20 cellular contexts compared by ENCODE assay signal in genomic region chr2:42573256-42573655, GRCh38. TPM values are rescaled to one million over a fixed set of nuclear protein-coding genes. Genes with fewer than 3 reads are reported as not detected.
DNase-seq lines count a peak whose midpoint lies in the region; ATAC-seq, FAIRE-seq and TF ChIP-seq lines count a peak whose summit lies in the region.
"Had no signal": no experiment of that assay in that cellular context is flagged by ENCODE, and none has a peak within 500 bp of the region (broad histone marks: within the 10 kb centered on the region; RNA-seq: fewer than 3 reads in every experiment).

No MANE protein-coding gene starts in this region.

- H3K4me2 ChIP-seq in HepG2 (ENCODE audit: low read depth, low read length): 0 out of 2 replicates have a peak overlapping the region, but pooled peaks have one; percentile 0
- H3K4me2 ChIP-seq: A549 had no signal

- no peak for FAIRE-seq in HepG2 (lab: Jason Lieb, UNC)
- FAIRE-seq: A549, D721Med, GM12892, H1 had no signal

- CTCF ChIA-PET in HepG2 (lab: Yijun Ruan, JAX; ENCODE audit: low intra/inter-chr PET ratio, low total read pairs): no interaction called here

- TF ChIP-seq POLR2A in HepG2 (IDR thresholded peaks at IDR 0.05; ENCODE audit: insufficient read depth in 1 of 2, low read depth in 2 of 2, low read length in 2 of 2) (no peak), right lobe of liver (IDR thresholded peaks at IDR 0.05) (no peak), adrenal gland (IDR thresholded peaks at IDR 0.05) (no peak)

- TF ChIP-seq CTCF in HepG2 (CRISPR knock-in tag; IDR thresholded peaks at IDR 0.05) (no peak), right lobe of liver (IDR thresholded peaks at IDR 0.05) (no peak), adrenal gland (IDR thresholded peaks at IDR 0.05) (no peak)

- peak overlapping the region in 5 of 10 donors; percentile 25 to 51 (median 43) for H3K27ac Mint-ChIP-seq in naive thymus-derived CD8-positive, alpha-beta T cell
- H3K27ac Mint-ChIP-seq: CD8-positive, alpha-beta T cell; HFFc6 had no signal

- POLR2A ChIA-PET in HepG2 (lab: Yijun Ruan, JAX): interaction anchor here (0.9 kb wide), 1 partner anchor 42 kb away, joined by 3 read pairs; no protein-coding TSS in a partner anchor
- POLR2A ChIA-PET in naive thymus-derived CD8-positive, alpha-beta T cell (lab: Charles Lee): interaction anchor here (0.6 kb wide), 1 partner anchor 13 kb away, joined by 7 read pairs; no protein-coding TSS in a partner anchor

- H3K9me3 Mint-ChIP-seq in naive thymus-derived CD8-positive, alpha-beta T cell: no peaks in the 10 kb centered on the region
- H3K9me3 Mint-ChIP-seq: CD8-positive, alpha-beta T cell; HFFc6 had no signal

- peaks cover 38% of the 10 kb centered on the region for H3K79me2 ChIP-seq in HepG2 (ENCODE audit: insufficient read depth, low read length)

- 87% methylated on average over 2 of the region's 2 CpGs for WGBS in HepG2 (ENCODE audit: low lambda C conversion rate)
- WGBS in right lobe of liver (ENCODE audit: insufficient coverage, low coverage, low lambda C conversion rate, missing lambda C conversion rate): 89% methylated on average over 1 of the region's 2 CpGs
- 89 to 98% (median 95%) methylated on average over 2 of the region's 2 CpGs for WGBS in adrenal gland, 4 donors

- H3K27me3 Mint-ChIP-seq in naive thymus-derived CD8-positive, alpha-beta T cell: no peaks in the 10 kb centered on the region

- peaks cover 18 to 68% (median 39%) of the 10 kb centered on the region in 4 donors for H3K4me1 Mint-ChIP-seq in naive thymus-derived CD8-positive, alpha-beta T cell

- H3K9me3 ChIP-seq in HepG2 (ENCODE audit: low read length) (no peaks in the 10 kb centered on the region), right lobe of liver (no peaks in the 10 kb centered on the region), KOPT-K1 (ENCODE audit: insufficient read depth, low read length, poor library complexity, severe bottlenecking) (no peaks in the 10 kb centered on the region), adrenal gland (replicated peaks in 1 of 3) (no peaks in the 10 kb centered on the region)
- H3K9me3 ChIP-seq: A549, BE2C had no signal

- H3K36me3 Mint-ChIP-seq in naive thymus-derived CD8-positive, alpha-beta T cell: peaks cover 4 to 54% (median 8%) of the 10 kb centered on the region in 3 donors

- H3K4me3 ChIP-seq in HepG2 (replicated peaks in 1 of 3; ENCODE audit: insufficient read depth in 1 of 3, low read depth in 2 of 3, low read length in 3 of 3) (no peak overlapping the region), right lobe of liver (no peak overlapping the region), adrenal gland (no peak overlapping the region)
- H3K4me3 ChIP-seq: A549 had no signal

- peak; percentile 51 for DNase-seq in HepG2 (ENCODE audit: low spot score)
- DNase-seq in right lobe of liver: no peak
- no peak for DNase-seq in adrenal gland
- no peak for DNase-seq in SW480 (ENCODE audit: low spot score)
- DNase-seq in naive thymus-derived CD8-positive, alpha-beta T cell: no peak
- DNase-seq in activated T-cell treated with anti-CD3 and anti-CD28 coated beads for 4 hours: no peak
- DNase-seq: BE2C; CD8-positive, alpha-beta T cell; COR-L47; DMS153; DMS79 treated with DMSO at 0.1 percent for 48 hours; GDM1; HCEC 1CT; HFFc6 had no signal

- H3K36me3 ChIP-seq in HepG2 (replicated peaks in 1 of 2; ENCODE audit: control insufficient read depth in 1 of 2, insufficient read depth in 2 of 2, low read length in 2 of 2): peaks cover 9 to 36% of the 10 kb centered on the region in 2 experiments; a peak in 4 of 5 replicates
- peaks cover 0 to 6% (median 0%) of the 10 kb centered on the region in 4 donors for H3K36me3 ChIP-seq in right lobe of liver
- H3K36me3 ChIP-seq in KOPT-K1 (ENCODE audit: insufficient read depth, low read length): peaks cover 69% of the 10 kb centered on the region
- H3K36me3 ChIP-seq in adrenal gland (replicated peaks in 1 of 2): peaks cover 0 to 33% of the 10 kb centered on the region in 2 donors

- no peaks in the 10 kb centered on the region; the same call in 1 of the 2 replicates for H4K20me1 ChIP-seq in HepG2 (ENCODE audit: insufficient read depth, low read length)

- no peak for TF ChIP-seq RAD21 in HepG2 (CRISPR knock-in tag; IDR thresholded peaks at IDR 0.05)

- in situ Hi-C loops in HepG2 (cut with HindIII; ENCODE audit: extremely low pct_ligation_motif_present, low pct_unique_long_range_greater_than_20kb): no loop called here

- H3K4me3 Mint-ChIP-seq in naive thymus-derived CD8-positive, alpha-beta T cell: peak overlapping the region in 3 of 10 donors; percentile 14 to 29 (median 19)
- H3K4me3 Mint-ChIP-seq: CD8-positive, alpha-beta T cell; HFFc6 had no signal

- H3K27ac ChIP-seq in HepG2 (ENCODE audit: extremely low read length, insufficient read depth, low read length) (peak overlapping the region; percentile 5), right lobe of liver (no peak overlapping the region), KOPT-K1 (ENCODE audit: low read depth, low read length, poor library complexity, severe bottlenecking) (peak overlapping the region; percentile 5), adrenal gland (peak overlapping the region in 3 of 5 donors; percentile 53 to 56 (median 55))
- H3K27ac ChIP-seq: A549, C4-2B had no signal

- H2AFZ ChIP-seq in HepG2 (ENCODE audit: low read length): no peak overlapping the region

- ATAC-seq in HepG2 (no peak), right lobe of liver (no peak)
- ATAC-seq in naive thymus-derived CD8-positive, alpha-beta T cell: no peak
- ATAC-seq: A549; CD8-positive, alpha-beta T cell had no signal

- no peak overlapping the region for H3K9ac ChIP-seq in HepG2 (ENCODE audit: insufficient read depth, low read depth, low read length)

- H3K4me1 ChIP-seq in HepG2 (ENCODE audit: insufficient read depth, low read length): peaks cover 32% of the 10 kb centered on the region
- H3K4me1 ChIP-seq in right lobe of liver: peaks cover 0 to 4% (median 0%) of the 10 kb centered on the region in 4 donors
- H3K4me1 ChIP-seq in adrenal gland (replicated peaks in 1 of 2): peaks cover 31 to 44% of the 10 kb centered on the region in 2 donors

- intact Hi-C loops in HepG2 (cut with micrococcal nuclease; ENCODE audit: unreplicated experiment) (no loop called here), right lobe of liver (cut with DNase I) (no loop called here), adrenal gland (cut with DNase I) (no loop called here)

- no TSS peak for BruUV-seq in HepG2 (replicated peaks; lab: Mats Ljungman, UMichigan)

- H3K27me3 ChIP-seq in HepG2 (ENCODE audit: control insufficient read depth in 1 of 2, insufficient read depth in 2 of 2, low read length in 2 of 2) (no peaks in the 10 kb centered on the region; a peak in 1 of 5 replicates), right lobe of liver (no peaks in the 10 kb centered on the region), adrenal gland (no peaks in the 10 kb centered on the region)
- H3K27me3 ChIP-seq: BE2C had no signal

- TF ChIP-seq EP300 in HepG2 (IDR thresholded peaks at IDR 0.05; ENCODE audit: low read depth in 2 of 2, low read length in 2 of 2) (no peak), HepG2 (CRISPR knock-in tag; IDR thresholded peaks at IDR 0.05; ENCODE audit: borderline replicate concordance) (no peak)

TF ChIP-seq in HepG2, 621 proteins besides CTCF, POLR2A, EP300 and RAD21 (continues in another document):
- TF ChIP-seq HOXA5 (CRISPR knock-in tag; IDR thresholded peaks at IDR 0.05) (0 out of 2 replicates have a peak, but pooled peaks have one; percentile 5), FOXM1 (CRISPR knock-in tag; IDR thresholded peaks at IDR 0.05) (no peak), RFXANK (CRISPR knock-in tag; IDR thresholded peaks at IDR 0.05) (no peak), BRF2 (CRISPR knock-in tag; IDR thresholded peaks at IDR 0.05) (no peak), NFRKB (IDR thresholded peaks at IDR 0.05) (no peak), ZNF788 (CRISPR knock-in tag; IDR thresholded peaks at IDR 0.05; ENCODE audit: borderline replicate concordance) (no peak)

RNA-seq across cellular contexts. Expression of gene MTA3, which starts 4.8 kb away (rescaled TPM):
- total RNA-seq in HepG2 (2016; rRNA removed; fragmentation: Illumina TruSeq; extraction: Trizol): 48.8 and 57.6 TPM in 2 replicates
- 39.9 and 45.9 TPM in 2 replicates for total RNA-seq in HepG2 (2016; cell fraction: cytosol; rRNA removed; fragmentation: Illumina TruSeq; extraction: Trizol; ENCODE audit: low read depth)
- 47.0 and 59.0 TPM in 2 replicates for total RNA-seq in HepG2 (2016; cell fraction: insoluble cytoplasmic fraction; rRNA removed; fragmentation: Illumina TruSeq; extraction: Trizol)
- 58.3 and 61.7 TPM in 2 replicates for total RNA-seq in HepG2 (2016; cell fraction: membrane; rRNA removed; fragmentation: Illumina TruSeq; extraction: Trizol)
- 43.8 and 50.9 TPM in 2 replicates for total RNA-seq in HepG2 (2016; cell fraction: nucleus; rRNA removed; fragmentation: Illumina TruSeq; extraction: Trizol)
- 63.9 and 77.8 TPM in 2 replicates for polyA plus RNA-seq in HepG2 (2011; rRNA removed)
- polyA plus RNA-seq in HepG2 (2011; cell fraction: cytosol; rRNA removed): 54.2 and 69.3 TPM in 2 replicates
- 41.4 and 43.8 TPM in 2 replicates for polyA plus RNA-seq in HepG2 (2011; cell fraction: nucleus; rRNA removed)
- polyA plus RNA-seq in HepG2 (2012): 63.9 and 78.6 TPM in 2 replicates
- polyA plus RNA-seq in HepG2 (2016; cell fraction: cytosol; fragmentation: Illumina TruSeq; extraction: Trizol; ENCODE audit: low read depth): 42.6 and 42.8 TPM in 2 replicates
- 97.1 and 99.3 TPM in 2 replicates for polyA plus RNA-seq in HepG2 (2016; cell fraction: insoluble cytoplasmic fraction; fragmentation: Illumina TruSeq; extraction: Trizol; ENCODE audit: low read depth)
- polyA plus RNA-seq in HepG2 (2016; cell fraction: membrane; fragmentation: Illumina TruSeq; extraction: Trizol; ENCODE audit: low read depth): 64.5 and 75.8 TPM in 2 replicates
- 77.8 and 83.9 TPM in 2 replicates for polyA plus RNA-seq in HepG2 (2016; cell fraction: nucleus; fragmentation: Illumina TruSeq; extraction: Trizol; ENCODE audit: insufficient read depth, low read depth)
- 12.5 and 38.7 TPM in 2 replicates for polyA minus RNA-seq in HepG2 (2011; rRNA and poly(A)+ RNA removed; ENCODE audit: low replicate concordance)
- 31.0 and 41.1 TPM in 2 replicates for polyA minus RNA-seq in HepG2 (2011; cell fraction: cytosol; rRNA and poly(A)+ RNA removed)
- polyA minus RNA-seq in HepG2 (2011; cell fraction: nucleus; rRNA and poly(A)+ RNA removed): 85.1 and 103 TPM in 2 replicates
- 10 to 100 TPM in 4 of 6 experiments, 1 to 10 TPM in 2; 6.3 to 13.0 (median 11.4) TPM for total RNA-seq in right lobe of liver
- 100 to 1,000 TPM in 2 of 8 donors, 10 to 100 TPM in 6; 51.5 to 118 (median 86.9) TPM for total RNA-seq in adrenal gland
- polyA plus RNA-seq in adrenal gland: 100 to 1,000 TPM; 125 to 168 (median 142) TPM
- total RNA-seq in naive thymus-derived CD8-positive, alpha-beta T cell: 10 to 100 TPM; 36.7 to 40.4 TPM
- 10 to 100 TPM; 17.1 to 21.4 (median 18.8) TPM for polyA plus RNA-seq in naive thymus-derived CD8-positive, alpha-beta T cell

Comparison
In these comparisons a context has a peak if more than half of its experiments do, and no peak if none do; other contexts are left out.
1. H3K27ac ChIP-seq: peak in HepG2 (single experiment), KOPT-K1 (single experiment) and adrenal gland (3 of 5); none in right lobe of liver (0 of 3).